1 cellular context compared by ENCODE assay signal in genomic region chr16:55506708-55507107, GRCh38.
TF ChIP-seq lines count a peak whose summit lies in the region.

No MANE protein-coding gene starts in this region.

TF ChIP-seq in HepG2, 621 proteins besides CTCF, POLR2A, EP300 and RAD21:
- TF ChIP-seq ARNT2 (CRISPR knock-in tag; IDR thresholded peaks at IDR 0.05; ENCODE audit: low read depth) = no peak
- TF ChIP-seq LCORL (IDR thresholded peaks at IDR 0.05) = no peak
- TF ChIP-seq LCORL (CRISPR knock-in tag; IDR thresholded peaks at IDR 0.05) = no peak
- TF ChIP-seq ATF5 (CRISPR knock-in tag; IDR thresholded peaks at IDR 0.05; ENCODE audit: low read depth) = no peak
- no peak for TF ChIP-seq SMYD3 (CRISPR knock-in tag; IDR thresholded peaks at IDR 0.05)
- TF ChIP-seq ZGPAT (CRISPR knock-in tag; IDR thresholded peaks at IDR 0.05) = no peak
- no peak for TF ChIP-seq KLF11 (CRISPR knock-in tag; IDR thresholded peaks at IDR 0.05)
- no peak for TF ChIP-seq NCOA2 (CRISPR knock-in tag; IDR thresholded peaks at IDR 0.05)
- no peak for TF ChIP-seq PHF20 (CRISPR knock-in tag; IDR thresholded peaks at IDR 0.05)
- TF ChIP-seq E2F2 (CRISPR knock-in tag; IDR thresholded peaks at IDR 0.05; ENCODE audit: borderline replicate concordance) = no peak
- no peak for TF ChIP-seq ZHX2 (IDR thresholded peaks at IDR 0.05; ENCODE audit: low read depth)
- TF ChIP-seq ZHX2 (CRISPR knock-in tag; IDR thresholded peaks at IDR 0.05; ENCODE audit: borderline replicate concordance) = no peak
- TF ChIP-seq GRHL1 (CRISPR knock-in tag; conservative IDR thresholded peaks at IDR 0.05) = no peak
